1 cellular context compared by ENCODE assay signal in the genomic region with DNA sequence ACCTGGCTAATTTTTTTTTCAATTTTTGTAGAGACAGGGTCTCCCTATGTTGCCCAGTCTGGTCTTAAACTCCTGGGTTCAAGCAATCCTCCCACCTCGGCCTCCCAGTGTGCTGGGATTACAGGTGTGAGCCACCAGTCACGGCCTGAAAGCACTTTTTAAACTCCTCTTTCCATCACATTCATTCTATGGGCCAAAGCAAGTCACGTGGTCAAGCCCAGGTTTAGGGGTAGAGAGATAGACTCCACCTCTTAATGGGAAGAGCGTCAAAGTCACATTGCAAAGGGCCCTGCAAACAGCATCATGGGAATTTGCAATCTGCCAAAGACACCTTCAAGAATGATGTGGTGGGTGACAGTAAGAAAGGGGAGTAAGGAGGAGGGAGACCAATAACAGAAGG.
TF ChIP-seq lines count a peak whose summit lies in the region.

No MANE protein-coding gene starts in this region.

TF ChIP-seq in HepG2, 621 proteins besides CTCF, POLR2A, EP300 and RAD21:
- TF ChIP-seq ZNF460 (CRISPR knock-in tag; IDR thresholded peaks at IDR 0.05; ENCODE audit: borderline replicate concordance) (no peak), SMAD1 (CRISPR knock-in tag; IDR thresholded peaks at IDR 0.05; ENCODE audit: borderline replicate concordance, low read depth) (no peak), RAD51 (IDR thresholded peaks at IDR 0.05; ENCODE audit: borderline replicate concordance) (peak; percentile 62; the same call in 1 of the 2 replicates), SP4 (CRISPR knock-in tag; IDR thresholded peaks at IDR 0.05) (no peak), SP140L (CRISPR knock-in tag; IDR thresholded peaks at IDR 0.05; ENCODE audit: borderline replicate concordance) (no peak), HMGA1 (CRISPR knock-in tag; conservative IDR thresholded peaks at IDR 0.05) (no peak)
- TF ChIP-seq, protein P1, sequence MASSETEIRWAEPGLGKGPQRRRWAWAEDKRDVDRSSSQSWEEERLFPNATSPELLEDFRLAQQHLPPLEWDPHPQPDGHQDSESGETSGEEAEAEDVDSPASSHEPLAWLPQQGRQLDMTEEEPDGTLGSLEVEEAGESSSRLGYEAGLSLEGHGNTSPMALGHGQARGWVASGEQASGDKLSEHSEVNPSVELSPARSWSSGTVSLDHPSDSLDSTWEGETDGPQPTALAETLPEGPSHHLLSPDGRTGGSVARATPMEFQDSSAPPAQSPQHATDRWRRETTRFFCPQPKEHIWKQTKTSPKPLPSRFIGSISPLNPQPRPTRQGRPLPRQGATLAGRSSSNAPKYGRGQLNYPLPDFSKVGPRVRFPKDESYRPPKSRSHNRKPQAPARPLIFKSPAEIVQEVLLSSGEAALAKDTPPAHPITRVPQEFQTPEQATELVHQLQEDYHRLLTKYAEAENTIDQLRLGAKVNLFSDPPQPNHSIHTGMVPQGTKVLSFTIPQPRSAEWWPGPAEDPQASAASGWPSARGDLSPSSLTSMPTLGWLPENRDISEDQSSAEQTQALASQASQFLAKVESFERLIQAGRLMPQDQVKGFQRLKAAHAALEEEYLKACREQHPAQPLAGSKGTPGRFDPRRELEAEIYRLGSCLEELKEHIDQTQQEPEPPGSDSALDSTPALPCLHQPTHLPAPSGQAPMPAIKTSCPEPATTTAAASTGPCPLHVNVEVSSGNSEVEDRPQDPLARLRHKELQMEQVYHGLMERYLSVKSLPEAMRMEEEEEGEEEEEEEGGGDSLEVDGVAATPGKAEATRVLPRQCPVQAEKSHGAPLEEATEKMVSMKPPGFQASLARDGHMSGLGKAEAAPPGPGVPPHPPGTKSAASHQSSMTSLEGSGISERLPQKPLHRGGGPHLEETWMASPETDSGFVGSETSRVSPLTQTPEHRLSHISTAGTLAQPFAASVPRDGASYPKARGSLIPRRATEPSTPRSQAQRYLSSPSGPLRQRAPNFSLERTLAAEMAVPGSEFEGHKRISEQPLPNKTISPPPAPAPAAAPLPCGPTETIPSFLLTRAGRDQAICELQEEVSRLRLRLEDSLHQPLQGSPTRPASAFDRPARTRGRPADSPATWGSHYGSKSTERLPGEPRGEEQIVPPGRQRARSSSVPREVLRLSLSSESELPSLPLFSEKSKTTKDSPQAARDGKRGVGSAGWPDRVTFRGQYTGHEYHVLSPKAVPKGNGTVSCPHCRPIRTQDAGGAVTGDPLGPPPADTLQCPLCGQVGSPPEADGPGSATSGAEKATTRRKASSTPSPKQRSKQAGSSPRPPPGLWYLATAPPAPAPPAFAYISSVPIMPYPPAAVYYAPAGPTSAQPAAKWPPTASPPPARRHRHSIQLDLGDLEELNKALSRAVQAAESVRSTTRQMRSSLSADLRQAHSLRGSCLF (CRISPR knock-in tag; IDR thresholded peaks at IDR 0.05; ENCODE audit: borderline replicate concordance): no peak
